ENCODE assay signal across 14 cellular contexts in the genomic region with DNA sequence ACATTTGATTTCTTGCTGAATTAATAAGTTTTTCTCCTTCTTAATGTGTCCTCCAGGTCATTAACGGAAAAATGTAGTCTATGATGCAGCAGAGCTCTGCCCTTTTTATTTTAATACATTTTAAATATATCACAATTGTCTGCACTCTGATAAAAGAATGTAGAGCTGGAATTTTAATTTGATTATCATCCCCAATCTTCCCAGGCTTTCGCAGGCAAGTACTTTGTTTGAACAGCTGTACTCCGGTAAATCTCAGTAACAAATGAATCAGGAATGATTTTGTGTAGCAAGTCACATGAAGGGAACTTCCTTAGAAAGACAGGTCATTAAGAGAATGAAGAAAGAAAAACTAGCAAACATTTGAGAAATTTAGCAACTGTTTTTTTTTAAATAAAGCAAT.
DNase-seq lines count a peak whose midpoint lies in the region; ATAC-seq and TF ChIP-seq lines count a peak whose summit lies in the region.
"Had no signal": no experiment of that assay in that cellular context is flagged by ENCODE, and none has a peak within 500 bp of the region (broad histone marks: within the 10 kb centered on the region; RNA-seq: fewer than 3 reads in every experiment).

No MANE protein-coding gene starts in this region.

- no peak for ATAC-seq in HG03460 (IDR thresholded peaks at IDR 0.05; ENCODE audit: unreplicated experiment)
- no peak for ATAC-seq in GM18498 (IDR thresholded peaks at IDR 0.05; ENCODE audit: unreplicated experiment)
- ATAC-seq: left cardiac atrium had no signal

- H3K36me3 ChIP-seq in ES-I3 (ENCODE audit: insufficient read depth, low read length) (no peaks in the 10 kb centered on the region), ectodermal cell (ENCODE audit: control insufficient read depth, insufficient read depth, low read length) (no peaks in the 10 kb centered on the region)

- H3K4me1 ChIP-seq in ES-I3 (ENCODE audit: insufficient read depth, low read length): peaks cover 56% of the 10 kb centered on the region
- H3K4me1 ChIP-seq in ectodermal cell (ENCODE audit: control insufficient read depth, insufficient read depth, low read length): peaks cover 40% of the 10 kb centered on the region

- H3K4me3 Mint-ChIP-seq in nephron progenitor cell: peak overlapping the region; percentile 65
- H3K4me3 Mint-ChIP-seq: activated CD4-positive, alpha-beta memory T cell treated with anti-CD3 and anti-CD28 coated beads, Interleukin-2, amount 10 ng/mL, durations not matched to agents 7 days and 5 days; activated naive CD8-positive, alpha-beta T cell treated with anti-CD3 and anti-CD28 coated beads, Interleukin-2, amount 10 ng/mL, durations not matched to agents 7 days and 5 days had no signal

- WGBS in ectodermal cell, 2 experiments: 0 to 8% methylated on average over 2 of the region's 3 CpGs

- peak overlapping the region; percentile 98 for H3K27ac Mint-ChIP-seq in nephron progenitor cell
- H3K27ac Mint-ChIP-seq: activated CD4-positive, alpha-beta memory T cell treated with anti-CD3 and anti-CD28 coated beads, Interleukin-2, amount 10 ng/mL, durations not matched to agents 7 days and 5 days; activated naive CD8-positive, alpha-beta T cell treated with anti-CD3 and anti-CD28 coated beads, Interleukin-2, amount 10 ng/mL, durations not matched to agents 7 days and 5 days had no signal

- H3K36me3 Mint-ChIP-seq in nephron progenitor cell (ENCODE audit: low read depth): peaks cover 38% of the 10 kb centered on the region
- H3K36me3 Mint-ChIP-seq: activated naive CD8-positive, alpha-beta T cell treated with anti-CD3 and anti-CD28 coated beads, Interleukin-2, amount 10 ng/mL, durations not matched to agents 7 days and 5 days had no signal

- DNase-seq in NCI-H345 treated with DMSO at 0.1 percent for 48 hours (lab: John Stamatoyannopoulos, UW; ENCODE audit: unreplicated experiment): peak; percentile 25
- DNase-seq in nephron progenitor cell: no peak
- no peak for DNase-seq in NOMO-1 treated with dmso at 0.1 percent for 144 hours (lab: John Stamatoyannopoulos, UW; ENCODE audit: unreplicated experiment)
- DNase-seq in NCI-H2227 treated with DMSO at 0.1 percent for 48 hours (lab: John Stamatoyannopoulos, UW): no peak
- DNase-seq: activated CD4-positive, alpha-beta memory T cell treated with anti-CD3 and anti-CD28 coated beads, Interleukin-2, amount 10 ng/mL, durations not matched to agents 7 days and 5 days; activated naive CD8-positive, alpha-beta T cell treated with anti-CD3 and anti-CD28 coated beads, Interleukin-2, amount 10 ng/mL, durations not matched to agents 7 days and 5 days; left cardiac atrium; NCI-H446 treated with DMSO at 0.1 percent for 48 hours; posterior cingulate gyrus; substantia nigra had no signal

- H3K27me3 ChIP-seq in ectodermal cell (ENCODE audit: control insufficient read depth, insufficient read depth, low read length, poor library complexity, severe bottlenecking): no peaks in the 10 kb centered on the region

- H3K4me3 ChIP-seq in ectodermal cell (ENCODE audit: insufficient read depth, low read depth, low read length): no peak overlapping the region

- TF ChIP-seq CTCF in nephron progenitor cell (IDR thresholded peaks at IDR 0.05): no peak

- H3K9me3 ChIP-seq in ES-I3 (ENCODE audit: control insufficient read depth, insufficient read depth, low read length) (no peaks in the 10 kb centered on the region), ectodermal cell (ENCODE audit: control insufficient read depth, low read length) (no peaks in the 10 kb centered on the region)

- peak overlapping the region; percentile 29 for H3K9ac ChIP-seq in ES-I3 (ENCODE audit: low read depth, low read length)

- H3K9me3 Mint-ChIP-seq in nephron progenitor cell: peaks cover 4% of the 10 kb centered on the region
- H3K9me3 Mint-ChIP-seq: activated CD4-positive, alpha-beta memory T cell treated with anti-CD3 and anti-CD28 coated beads, Interleukin-2, amount 10 ng/mL, durations not matched to agents 7 days and 5 days; activated naive CD8-positive, alpha-beta T cell treated with anti-CD3 and anti-CD28 coated beads, Interleukin-2, amount 10 ng/mL, durations not matched to agents 7 days and 5 days had no signal

- no peaks in the 10 kb centered on the region for H3K27me3 Mint-ChIP-seq in nephron progenitor cell (ENCODE audit: low read depth, poor library complexity)

- peaks cover 73% of the 10 kb centered on the region for H3K4me1 Mint-ChIP-seq in nephron progenitor cell
- H3K4me1 Mint-ChIP-seq: activated CD4-positive, alpha-beta memory T cell treated with anti-CD3 and anti-CD28 coated beads, Interleukin-2, amount 10 ng/mL, durations not matched to agents 7 days and 5 days had no signal

- H3K27ac ChIP-seq in ectodermal cell (ENCODE audit: insufficient read depth, low read depth, low read length, poor library complexity, severe bottlenecking): peak overlapping the region; percentile 11
